28 cellular contexts compared by ENCODE assay signal in the genomic region with DNA sequence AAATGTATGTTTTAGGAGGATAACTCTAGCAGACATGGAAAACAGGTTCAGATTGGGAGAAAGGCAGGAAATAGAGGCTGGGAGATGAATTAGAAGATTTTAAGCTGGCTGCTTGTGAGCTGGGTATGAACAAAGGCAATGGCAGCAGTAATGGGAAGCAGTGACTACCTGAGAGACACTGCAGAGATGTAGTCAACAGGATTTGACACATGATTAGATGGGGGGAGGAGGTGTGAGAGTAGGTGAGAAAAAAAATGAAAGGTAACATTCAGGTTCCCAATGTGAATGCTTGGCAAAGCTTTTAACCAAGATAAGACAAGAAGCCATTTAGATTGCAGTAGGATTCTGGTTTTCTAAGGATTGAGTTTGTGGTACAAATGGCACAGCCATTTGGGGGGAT. TPM values are rescaled to one million over a fixed set of nuclear protein-coding genes. Genes with fewer than 3 reads are reported as not detected.
"Had no signal": no experiment of that assay in that cellular context is flagged by ENCODE, and none has a peak within 500 bp of the region (broad histone marks: within the 10 kb centered on the region; RNA-seq: fewer than 3 reads in every experiment).

No MANE protein-coding gene starts in this region.

- H3K4me3 ChIP-seq: dorsolateral prefrontal cortex, heart left ventricle, lower lobe of right lung, sigmoid colon, smooth muscle cell, vagina had no signal

- H3K36me3 ChIP-seq: heart left ventricle, lower lobe of right lung, sigmoid colon, vagina had no signal

- H3K36me3 Mint-ChIP-seq: brain; naive thymus-derived CD4-positive, alpha-beta T cell; stimulated activated naive B cell treated with anti-CD40 and anti-IgM and Interleukin-4, amounts not matched to agents 10 μg/mL and 1 μg/mL and 100 μg/mL, for 72 hours; type B pancreatic cell; WTC11 had no signal

- H3K27ac ChIP-seq: heart left ventricle, lower lobe of right lung, sigmoid colon, vagina had no signal

- H3K27me3 Mint-ChIP-seq: activated naive CD8-positive, alpha-beta T cell treated with anti-CD3 and anti-CD28 coated beads, Interleukin-2, amount 50 U/mL, for 24 hours; brain; progenitor cell of endocrine pancreas; type B pancreatic cell had no signal

- DNase-seq: activated CD8-positive, alpha-beta memory T cell treated with anti-CD3 and anti-CD28 coated beads, Interleukin-2, amount 50 U/mL, for 48 hours; activated effector memory CD4-positive, alpha-beta T cell treated with Interleukin-2 at 50 U/mL for 16 hours; activated naive CD4-positive, alpha-beta T cell treated with anti-CD3 and anti-CD28 coated beads, Interleukin-2, amount 50 U/mL, for 16 hours; activated naive CD8-positive, alpha-beta T cell treated with anti-CD3 and anti-CD28 coated beads, Interleukin-2, amount 50 U/mL, for 24 hours; activated T-cell treated with anti-CD3 and anti-CD28 coated beads, Interleukin-2, amount 50 U/mL, for 4 hours; central memory CD4-positive, alpha-beta T cell; dorsolateral prefrontal cortex; heart left ventricle; kidney; lower lobe of right lung; naive thymus-derived CD4-positive, alpha-beta T cell; retina; sigmoid colon; stimulated activated CD4-positive, alpha-beta T cell treated with anti-CD3 and anti-CD28 coated beads, Interleukin-15, amount 100 ng/mL, for 24 hours; stimulated activated naive B cell treated with anti-CD40 and anti-IgM and Interleukin-4, amounts not matched to agents 10 μg/mL and 1 μg/mL and 100 μg/mL, for 72 hours; T-helper 9 cell had no signal

- H3K27ac Mint-ChIP-seq: activated naive CD8-positive, alpha-beta T cell treated with anti-CD3 and anti-CD28 coated beads, Interleukin-2, amount 50 U/mL, for 24 hours; brain; naive thymus-derived CD4-positive, alpha-beta T cell; progenitor cell of endocrine pancreas; stimulated activated naive B cell treated with anti-CD40 and anti-IgM and Interleukin-4, amounts not matched to agents 10 μg/mL and 1 μg/mL and 100 μg/mL, for 72 hours; type B pancreatic cell; WTC11 had no signal

- H3K4me1 ChIP-seq: lower lobe of right lung, vagina had no signal

- H3K4me1 Mint-ChIP-seq: brain; stimulated activated naive B cell treated with anti-CD40 and anti-IgM and Interleukin-4, amounts not matched to agents 10 μg/mL and 1 μg/mL and 100 μg/mL, for 72 hours had no signal

- ATAC-seq: activated naive CD8-positive, alpha-beta T cell treated with anti-CD3 and anti-CD28 coated beads, Interleukin-2, amount 50 U/mL, for 24 hours; activated T-cell treated with anti-CD3 and anti-CD28 coated beads, Interleukin-2, amount 50 U/mL, for 4 hours; heart left ventricle; left lobe of liver; lower lobe of right lung; naive thymus-derived CD4-positive, alpha-beta T cell; stimulated activated naive B cell treated with anti-CD40 and anti-IgM and Interleukin-4, amounts not matched to agents 10 μg/mL and 1 μg/mL and 100 μg/mL, for 72 hours; WTC11 had no signal

- FAIRE-seq: colon, kidney had no signal

- H3K4me2 ChIP-seq: smooth muscle cell had no signal

- H3K9me3 Mint-ChIP-seq: activated naive CD8-positive, alpha-beta T cell treated with anti-CD3 and anti-CD28 coated beads, Interleukin-2, amount 50 U/mL, for 24 hours; activated T-cell treated with anti-CD3 and anti-CD28 coated beads, Interleukin-2, amount 50 U/mL, for 4 hours; brain; stimulated activated naive B cell treated with anti-CD40 and anti-IgM and Interleukin-4, amounts not matched to agents 10 μg/mL and 1 μg/mL and 100 μg/mL, for 72 hours; type B pancreatic cell; WTC11 had no signal

- H3K9me3 ChIP-seq: heart left ventricle, lower lobe of right lung, sigmoid colon, vagina had no signal

- H3K4me3 Mint-ChIP-seq: activated naive CD8-positive, alpha-beta T cell treated with anti-CD3 and anti-CD28 coated beads, Interleukin-2, amount 50 U/mL, for 24 hours; activated T-cell treated with anti-CD3 and anti-CD28 coated beads, Interleukin-2, amount 50 U/mL, for 4 hours; brain; naive thymus-derived CD4-positive, alpha-beta T cell; stimulated activated naive B cell treated with anti-CD40 and anti-IgM and Interleukin-4, amounts not matched to agents 10 μg/mL and 1 μg/mL and 100 μg/mL, for 72 hours; type B pancreatic cell; WTC11 had no signal

- H3K27me3 ChIP-seq: heart left ventricle, sigmoid colon, vagina had no signal

RNA-seq across cellular contexts. Expression of a gene that starts 22.8 kb away (rescaled TPM):
- total RNA-seq: activated CD8-positive, alpha-beta memory T cell treated with anti-CD3 and anti-CD28 coated beads for 36 hours; activated T-cell treated with anti-CD3 and anti-CD28 coated beads, Interleukin-2, amount 50 U/mL, for 4 hours; left lobe of liver; lower lobe of right lung; osteocyte; sigmoid colon; T-helper 1 cell treated with Interleukin-12 subunit alpha and Interleukin-12 subunit beta and Interleukin-4 antibody, amounts not matched to agents 30 ng/mL and 1 ng/mL, for 36 hours; temporal lobe had no signal
- polyA plus RNA-seq: heart left ventricle; naive thymus-derived CD4-positive, alpha-beta T cell; sigmoid colon; smooth muscle cell had no signal
